ENCODE assay signal across 1 cellular context in genomic region chr19:1465191-1466016, GRCh38.
TF ChIP-seq lines count a peak whose summit lies in the region.

No MANE protein-coding gene starts in this region.

TF ChIP-seq in WTC11, 78 proteins besides CTCF, POLR2A, EP300 and RAD21 (continued from another document):
- no peak for TF ChIP-seq AR (CRISPR knock-in tag; IDR thresholded peaks at IDR 0.05)
- no peak for TF ChIP-seq EMX1 (CRISPR knock-in tag; IDR thresholded peaks at IDR 0.05)
- TF ChIP-seq SOX15 (CRISPR knock-in tag; IDR thresholded peaks at IDR 0.05), result no peak
- 0 out of 2 replicates have a peak, but pooled peaks have one; percentile 22 for TF ChIP-seq USF2 (CRISPR knock-in tag; IDR thresholded peaks at IDR 0.05)
- no peak; the same call in 1 of the 2 replicates for TF ChIP-seq FOXK1 (CRISPR knock-in tag; IDR thresholded peaks at IDR 0.05)
- TF ChIP-seq RELA (CRISPR knock-in tag; IDR thresholded peaks at IDR 0.05; ENCODE audit: borderline replicate concordance), result no peak
- TF ChIP-seq, protein P1, sequence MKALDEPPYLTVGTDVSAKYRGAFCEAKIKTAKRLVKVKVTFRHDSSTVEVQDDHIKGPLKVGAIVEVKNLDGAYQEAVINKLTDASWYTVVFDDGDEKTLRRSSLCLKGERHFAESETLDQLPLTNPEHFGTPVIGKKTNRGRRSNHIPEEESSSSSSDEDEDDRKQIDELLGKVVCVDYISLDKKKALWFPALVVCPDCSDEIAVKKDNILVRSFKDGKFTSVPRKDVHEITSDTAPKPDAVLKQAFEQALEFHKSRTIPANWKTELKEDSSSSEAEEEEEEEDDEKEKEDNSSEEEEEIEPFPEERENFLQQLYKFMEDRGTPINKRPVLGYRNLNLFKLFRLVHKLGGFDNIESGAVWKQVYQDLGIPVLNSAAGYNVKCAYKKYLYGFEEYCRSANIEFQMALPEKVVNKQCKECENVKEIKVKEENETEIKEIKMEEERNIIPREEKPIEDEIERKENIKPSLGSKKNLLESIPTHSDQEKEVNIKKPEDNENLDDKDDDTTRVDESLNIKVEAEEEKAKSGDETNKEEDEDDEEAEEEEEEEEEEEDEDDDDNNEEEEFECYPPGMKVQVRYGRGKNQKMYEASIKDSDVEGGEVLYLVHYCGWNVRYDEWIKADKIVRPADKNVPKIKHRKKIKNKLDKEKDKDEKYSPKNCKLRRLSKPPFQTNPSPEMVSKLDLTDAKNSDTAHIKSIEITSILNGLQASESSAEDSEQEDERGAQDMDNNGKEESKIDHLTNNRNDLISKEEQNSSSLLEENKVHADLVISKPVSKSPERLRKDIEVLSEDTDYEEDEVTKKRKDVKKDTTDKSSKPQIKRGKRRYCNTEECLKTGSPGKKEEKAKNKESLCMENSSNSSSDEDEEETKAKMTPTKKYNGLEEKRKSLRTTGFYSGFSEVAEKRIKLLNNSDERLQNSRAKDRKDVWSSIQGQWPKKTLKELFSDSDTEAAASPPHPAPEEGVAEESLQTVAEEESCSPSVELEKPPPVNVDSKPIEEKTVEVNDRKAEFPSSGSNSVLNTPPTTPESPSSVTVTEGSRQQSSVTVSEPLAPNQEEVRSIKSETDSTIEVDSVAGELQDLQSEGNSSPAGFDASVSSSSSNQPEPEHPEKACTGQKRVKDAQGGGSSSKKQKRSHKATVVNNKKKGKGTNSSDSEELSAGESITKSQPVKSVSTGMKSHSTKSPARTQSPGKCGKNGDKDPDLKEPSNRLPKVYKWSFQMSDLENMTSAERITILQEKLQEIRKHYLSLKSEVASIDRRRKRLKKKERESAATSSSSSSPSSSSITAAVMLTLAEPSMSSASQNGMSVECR (CRISPR knock-in tag; IDR thresholded peaks at IDR 0.05; ENCODE audit: borderline replicate concordance), result no peak
- TF ChIP-seq, protein P2, sequence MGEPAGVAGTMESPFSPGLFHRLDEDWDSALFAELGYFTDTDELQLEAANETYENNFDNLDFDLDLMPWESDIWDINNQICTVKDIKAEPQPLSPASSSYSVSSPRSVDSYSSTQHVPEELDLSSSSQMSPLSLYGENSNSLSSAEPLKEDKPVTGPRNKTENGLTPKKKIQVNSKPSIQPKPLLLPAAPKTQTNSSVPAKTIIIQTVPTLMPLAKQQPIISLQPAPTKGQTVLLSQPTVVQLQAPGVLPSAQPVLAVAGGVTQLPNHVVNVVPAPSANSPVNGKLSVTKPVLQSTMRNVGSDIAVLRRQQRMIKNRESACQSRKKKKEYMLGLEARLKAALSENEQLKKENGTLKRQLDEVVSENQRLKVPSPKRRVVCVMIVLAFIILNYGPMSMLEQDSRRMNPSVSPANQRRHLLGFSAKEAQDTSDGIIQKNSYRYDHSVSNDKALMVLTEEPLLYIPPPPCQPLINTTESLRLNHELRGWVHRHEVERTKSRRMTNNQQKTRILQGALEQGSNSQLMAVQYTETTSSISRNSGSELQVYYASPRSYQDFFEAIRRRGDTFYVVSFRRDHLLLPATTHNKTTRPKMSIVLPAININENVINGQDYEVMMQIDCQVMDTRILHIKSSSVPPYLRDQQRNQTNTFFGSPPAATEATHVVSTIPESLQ (CRISPR knock-in tag; IDR thresholded peaks at IDR 0.05), result no peak
- TF ChIP-seq MYBL2 (CRISPR knock-in tag; IDR thresholded peaks at IDR 0.05), result no peak
- no peak for TF ChIP-seq ZNF121 (CRISPR knock-in tag; IDR thresholded peaks at IDR 0.05)
- TF ChIP-seq SMAD4 (CRISPR knock-in tag; IDR thresholded peaks at IDR 0.05), result no peak
TF ChIP-seq in WTC11: peak in this region for 11.
